ENCODE assay signal across 28 cellular contexts in genomic region chr16:140175-140857, GRCh38. TPM values are rescaled to one million over a fixed set of nuclear protein-coding genes. Genes with fewer than 3 reads are reported as not detected.
DNase-seq lines count a peak whose midpoint lies in the region; ATAC-seq and TF ChIP-seq lines count a peak whose summit lies in the region.
"Had no signal": no experiment of that assay in that cellular context is flagged by ENCODE, and none has a peak within 500 bp of the region (broad histone marks: within the 10 kb centered on the region; RNA-seq: fewer than 3 reads in every experiment).

No MANE protein-coding gene starts in this region.

- no peak overlapping the region for H3K27ac ChIP-seq in CD8-positive, alpha-beta T cell (ENCODE audit: low read depth, low read length)
- no peak overlapping the region for H3K27ac ChIP-seq in upper lobe of left lung
- H3K27ac ChIP-seq: breast epithelium, hepatocyte, KMS-11, prostate gland, SK-N-MC, vagina had no signal

- intact Hi-C loops in activated CD4-positive, alpha-beta T cell treated with anti-CD3 and anti-CD28 coated beads for 36 hours (cut with DNase I, micrococcal nuclease): no loop called here
- intact Hi-C loops in activated CD4-positive, alpha-beta T cell treated with anti-CD3 and anti-CD28 coated beads, Interleukin-2, amount 10 ng/mL, durations not matched to agents 24 days and 14 days (cut with micrococcal nuclease): no loop called here
- intact Hi-C loops in CD8-positive, alpha-beta T cell (cut with DNase I, micrococcal nuclease): no loop called here
- intact Hi-C loops in activated T-helper 1 cell treated with anti-CD3 and anti-CD28 coated beads, Interleukin-12 subunit alpha, Interleukin-12 subunit beta, Interleukin-2, Interleukin-4 antibody, amounts not matched to agents 30 ng/mL and 10 ng/mL and 1 ng/mL, durations not matched to agents 14 hours and 24 hours and 36 hours (cut with micrococcal nuclease): loop anchor here (2.0 kb wide), 1 partner anchor 14 kb away; no protein-coding TSS in a partner anchor

- no peaks in the 10 kb centered on the region for H3K9me3 Mint-ChIP-seq in activated CD4-positive, alpha-beta T cell treated with anti-CD3 and anti-CD28 coated beads for 36 hours (ENCODE audit: low read depth)
- no peaks in the 10 kb centered on the region for H3K9me3 Mint-ChIP-seq in activated CD4-positive, alpha-beta T cell treated with anti-CD3 and anti-CD28 coated beads, Interleukin-2, amount 10 ng/mL, durations not matched to agents 24 days and 14 days
- no peaks in the 10 kb centered on the region for H3K9me3 Mint-ChIP-seq in CD8-positive, alpha-beta T cell
- H3K9me3 Mint-ChIP-seq in activated T-helper 1 cell treated with anti-CD3 and anti-CD28 coated beads, Interleukin-12 subunit alpha, Interleukin-12 subunit beta, Interleukin-2, Interleukin-4 antibody, amounts not matched to agents 30 ng/mL and 10 ng/mL and 1 ng/mL, durations not matched to agents 14 hours and 24 hours and 36 hours: no peaks in the 10 kb centered on the region
- no peaks in the 10 kb centered on the region for H3K9me3 Mint-ChIP-seq in naive B cell

- no peak for ATAC-seq in activated CD4-positive, alpha-beta T cell treated with anti-CD3 and anti-CD28 coated beads for 36 hours
- no peak for ATAC-seq in CD8-positive, alpha-beta T cell
- ATAC-seq in naive B cell (ENCODE audit: low read depth in 2 of 2): no peak
- ATAC-seq in GM19455 (IDR thresholded peaks at IDR 0.05; ENCODE audit: unreplicated experiment): no peak
- ATAC-seq in upper lobe of left lung (ENCODE audit: low FRiP score in 2 of 2): no peak

- CTCF ChIA-PET in activated CD4-positive, alpha-beta T cell treated with anti-CD3 and anti-CD28 coated beads for 36 hours (lab: Charles Lee): interaction anchor here (0.7 to 0.8 kb wide), 2 partner anchors 8 to 182 kb away, joined by 3 read pairs; no protein-coding TSS in a partner anchor
- CTCF ChIA-PET in CD8-positive, alpha-beta T cell (lab: Charles Lee): interaction anchor here (1.0 to 1.1 kb wide), 2 partner anchors 9 to 222 kb away, joined by 3 read pairs; no protein-coding TSS in a partner anchor

- TF ChIP-seq EP300 in upper lobe of left lung (IDR thresholded peaks at IDR 0.05): no peak

- POLR2A ChIA-PET in activated CD4-positive, alpha-beta T cell treated with anti-CD3 and anti-CD28 coated beads for 36 hours (lab: Charles Lee): no interaction called here
- POLR2A ChIA-PET in CD8-positive, alpha-beta T cell (lab: Charles Lee): no interaction called here

- 71 to 75% methylated on average over 10 of the region's 10 CpGs for WGBS in upper lobe of left lung, 2 donors

- peaks cover 6% of the 10 kb centered on the region for H3K27me3 Mint-ChIP-seq in activated CD4-positive, alpha-beta T cell treated with anti-CD3 and anti-CD28 coated beads for 36 hours
- peaks cover 4% of the 10 kb centered on the region for H3K27me3 Mint-ChIP-seq in activated CD4-positive, alpha-beta T cell treated with anti-CD3 and anti-CD28 coated beads, Interleukin-2, amount 10 ng/mL, durations not matched to agents 24 days and 14 days
- H3K27me3 Mint-ChIP-seq in CD8-positive, alpha-beta T cell (ENCODE audit: low read depth): peaks cover 12% of the 10 kb centered on the region
- H3K27me3 Mint-ChIP-seq in activated T-helper 1 cell treated with anti-CD3 and anti-CD28 coated beads, Interleukin-12 subunit alpha, Interleukin-12 subunit beta, Interleukin-2, Interleukin-4 antibody, amounts not matched to agents 30 ng/mL and 10 ng/mL and 1 ng/mL, durations not matched to agents 14 hours and 24 hours and 36 hours (ENCODE audit: insufficient read depth): peaks cover 9% of the 10 kb centered on the region
- H3K27me3 Mint-ChIP-seq in naive B cell: peaks cover 9 to 25% (median 15%) of the 10 kb centered on the region in 3 donors

- peaks cover 7% of the 10 kb centered on the region for H3K4me1 ChIP-seq in CD8-positive, alpha-beta T cell (ENCODE audit: insufficient read depth, low read length)
- H3K4me1 ChIP-seq in upper lobe of left lung: peaks cover 4 to 23% (median 10%) of the 10 kb centered on the region in 4 donors
- H3K4me1 ChIP-seq: BE2C, breast epithelium, prostate gland had no signal

- TF ChIP-seq CTCF in CD8-positive, alpha-beta T cell (IDR thresholded peaks at IDR 0.05): no peak
- no peak for TF ChIP-seq CTCF in upper lobe of left lung (IDR thresholded peaks at IDR 0.05)

- no peak overlapping the region for H3K4me3 ChIP-seq in CD8-positive, alpha-beta T cell (ENCODE audit: low read depth, low read length)
- no peak overlapping the region for H3K4me3 ChIP-seq in upper lobe of left lung
- H3K4me3 ChIP-seq: breast epithelium, hepatocyte, lung, prostate gland, SK-N-MC, vagina had no signal

- H3K27ac Mint-ChIP-seq in activated CD4-positive, alpha-beta T cell treated with anti-CD3 and anti-CD28 coated beads for 36 hours: no peak overlapping the region
- no peak overlapping the region for H3K27ac Mint-ChIP-seq in activated CD4-positive, alpha-beta T cell treated with anti-CD3 and anti-CD28 coated beads, Interleukin-2, amount 10 ng/mL, durations not matched to agents 24 days and 14 days
- no peak overlapping the region for H3K27ac Mint-ChIP-seq in CD8-positive, alpha-beta T cell
- H3K27ac Mint-ChIP-seq in activated T-helper 1 cell treated with anti-CD3 and anti-CD28 coated beads, Interleukin-12 subunit alpha, Interleukin-12 subunit beta, Interleukin-2, Interleukin-4 antibody, amounts not matched to agents 30 ng/mL and 10 ng/mL and 1 ng/mL, durations not matched to agents 14 hours and 24 hours and 36 hours: no peak overlapping the region
- peak overlapping the region in 2 of 6 donors; percentile 13 to 60 for H3K27ac Mint-ChIP-seq in naive B cell

- DNase-seq in activated CD4-positive, alpha-beta T cell treated with anti-CD3 and anti-CD28 coated beads for 36 hours: no peak
- DNase-seq in activated CD4-positive, alpha-beta T cell treated with anti-CD3 and anti-CD28 coated beads, Interleukin-2, amount 10 ng/mL, durations not matched to agents 24 days and 14 days: no peak
- DNase-seq in CD8-positive, alpha-beta T cell: no peak
- DNase-seq in activated T-helper 1 cell treated with anti-CD3 and anti-CD28 coated beads, Interleukin-12 subunit alpha, Interleukin-12 subunit beta, Interleukin-2, Interleukin-4 antibody, amounts not matched to agents 30 ng/mL and 10 ng/mL and 1 ng/mL, durations not matched to agents 14 hours and 24 hours and 36 hours (ENCODE audit: low spot score): no peak
- no peak for DNase-seq in naive B cell
- DNase-seq in upper lobe of left lung: no peak
- DNase-seq in NCI-H510A treated with DMSO at 0.1 percent for 48 hours (lab: John Stamatoyannopoulos, UW): no peak
- DNase-seq: activated CD4-positive, CD25-positive, alpha-beta regulatory T cell treated with anti-CD3 and anti-CD28 coated beads, Interleukin-2, amount 50 U/mL, for 72 hours; BE2C; foreskin fibroblast; kidney; NCI-H1048; NCI-H2029; stimulated activated CD4-positive, alpha-beta T cell treated with anti-CD3 and anti-CD28 coated beads, Interleukin-2, amount 100 ng/mL, for 48 hours; T1000 had no signal

- peaks cover 10% of the 10 kb centered on the region for H3K4me1 Mint-ChIP-seq in activated CD4-positive, alpha-beta T cell treated with anti-CD3 and anti-CD28 coated beads for 36 hours
- peaks cover 6% of the 10 kb centered on the region for H3K4me1 Mint-ChIP-seq in activated CD4-positive, alpha-beta T cell treated with anti-CD3 and anti-CD28 coated beads, Interleukin-2, amount 10 ng/mL, durations not matched to agents 24 days and 14 days
- H3K4me1 Mint-ChIP-seq in CD8-positive, alpha-beta T cell (ENCODE audit: low read depth): peaks cover 19% of the 10 kb centered on the region
- H3K4me1 Mint-ChIP-seq in activated T-helper 1 cell treated with anti-CD3 and anti-CD28 coated beads, Interleukin-12 subunit alpha, Interleukin-12 subunit beta, Interleukin-2, Interleukin-4 antibody, amounts not matched to agents 30 ng/mL and 10 ng/mL and 1 ng/mL, durations not matched to agents 14 hours and 24 hours and 36 hours (ENCODE audit: low read depth): peaks cover 4% of the 10 kb centered on the region
- peaks cover 4 to 32% (median 5%) of the 10 kb centered on the region in 3 donors for H3K4me1 Mint-ChIP-seq in naive B cell

- no peaks in the 10 kb centered on the region for H3K9me3 ChIP-seq in CD8-positive, alpha-beta T cell (ENCODE audit: low read length)
- no peaks in the 10 kb centered on the region for H3K9me3 ChIP-seq in upper lobe of left lung
- H3K9me3 ChIP-seq: BE2C, breast epithelium, prostate gland, vagina had no signal

- H3K36me3 ChIP-seq in CD8-positive, alpha-beta T cell (ENCODE audit: insufficient read depth, low read length): no peaks in the 10 kb centered on the region
- no peaks in the 10 kb centered on the region for H3K36me3 ChIP-seq in upper lobe of left lung
- H3K36me3 ChIP-seq: BE2C, breast epithelium, prostate gland, vagina had no signal

- no peaks in the 10 kb centered on the region for H3K27me3 ChIP-seq in CD8-positive, alpha-beta T cell (ENCODE audit: insufficient read depth, low read length)
- no peaks in the 10 kb centered on the region for H3K27me3 ChIP-seq in upper lobe of left lung
- H3K27me3 ChIP-seq: BE2C, breast epithelium, hepatocyte, vagina had no signal

- peaks cover 8% of the 10 kb centered on the region for H3K36me3 Mint-ChIP-seq in activated CD4-positive, alpha-beta T cell treated with anti-CD3 and anti-CD28 coated beads for 36 hours (ENCODE audit: low read depth)
- peaks cover 9% of the 10 kb centered on the region for H3K36me3 Mint-ChIP-seq in activated CD4-positive, alpha-beta T cell treated with anti-CD3 and anti-CD28 coated beads, Interleukin-2, amount 10 ng/mL, durations not matched to agents 24 days and 14 days (ENCODE audit: low read depth)
- peaks cover 3% of the 10 kb centered on the region for H3K36me3 Mint-ChIP-seq in CD8-positive, alpha-beta T cell
- peaks cover 4% of the 10 kb centered on the region for H3K36me3 Mint-ChIP-seq in activated T-helper 1 cell treated with anti-CD3 and anti-CD28 coated beads, Interleukin-12 subunit alpha, Interleukin-12 subunit beta, Interleukin-2, Interleukin-4 antibody, amounts not matched to agents 30 ng/mL and 10 ng/mL and 1 ng/mL, durations not matched to agents 14 hours and 24 hours and 36 hours (ENCODE audit: low read depth)
- H3K36me3 Mint-ChIP-seq in naive B cell: peaks cover 0 to 4% of the 10 kb centered on the region in 2 donors

- TF ChIP-seq POLR2A in upper lobe of left lung (IDR thresholded peaks at IDR 0.05): no peak

- H3K4me3 Mint-ChIP-seq in activated CD4-positive, alpha-beta T cell treated with anti-CD3 and anti-CD28 coated beads for 36 hours: peak overlapping the region; percentile 9
- H3K4me3 Mint-ChIP-seq in activated CD4-positive, alpha-beta T cell treated with anti-CD3 and anti-CD28 coated beads, Interleukin-2, amount 10 ng/mL, durations not matched to agents 24 days and 14 days: no peak overlapping the region
- H3K4me3 Mint-ChIP-seq in CD8-positive, alpha-beta T cell: peak overlapping the region; percentile 40
- peak overlapping the region; percentile 77 for H3K4me3 Mint-ChIP-seq in activated T-helper 1 cell treated with anti-CD3 and anti-CD28 coated beads, Interleukin-12 subunit alpha, Interleukin-12 subunit beta, Interleukin-2, Interleukin-4 antibody, amounts not matched to agents 30 ng/mL and 10 ng/mL and 1 ng/mL, durations not matched to agents 14 hours and 24 hours and 36 hours
- H3K4me3 Mint-ChIP-seq in naive B cell: peak overlapping the region in 7 of 8 donors; percentile 64 to 96 (median 78)

RNA-seq across cellular contexts. Expression of gene NPRL3, which starts 1.8 kb away (rescaled TPM):
- 10 to 100 TPM; 49.1 to 53.9 TPM for total RNA-seq in activated CD4-positive, alpha-beta T cell treated with anti-CD3 and anti-CD28 coated beads for 36 hours
- total RNA-seq in activated CD4-positive, alpha-beta T cell treated with anti-CD3 and anti-CD28 coated beads, Interleukin-2, amount 10 ng/mL, durations not matched to agents 24 days and 14 days: 52.9 and 53.8 TPM in 2 replicates
- 10 to 100 TPM; 21.5 to 24.5 TPM for total RNA-seq in CD8-positive, alpha-beta T cell
- 51.5 and 51.8 TPM in 2 replicates for total RNA-seq in activated T-helper 1 cell treated with anti-CD3 and anti-CD28 coated beads, Interleukin-12 subunit alpha, Interleukin-12 subunit beta, Interleukin-2, Interleukin-4 antibody, amounts not matched to agents 30 ng/mL and 10 ng/mL and 1 ng/mL, durations not matched to agents 14 hours and 24 hours and 36 hours
- 10 to 100 TPM in 5 of 6 donors, 1 to 10 TPM in 1; 8.1 to 17.1 (median 11.2) TPM for polyA plus RNA-seq in naive B cell (ENCODE audit: low read depth in 6 of 6)
- total RNA-seq in upper lobe of left lung: 10 to 100 TPM; 22.6 to 70.2 (median 29.7) TPM

RNA-seq across cellular contexts. Expression of gene HBZ, which starts 12.1 kb away (rescaled TPM):
- total RNA-seq in activated CD4-positive, alpha-beta T cell treated with anti-CD3 and anti-CD28 coated beads for 36 hours: not detected
- total RNA-seq in activated CD4-positive, alpha-beta T cell treated with anti-CD3 and anti-CD28 coated beads, Interleukin-2, amount 10 ng/mL, durations not matched to agents 24 days and 14 days: not detected in 2 replicates
- not detected for total RNA-seq in CD8-positive, alpha-beta T cell
- total RNA-seq in activated T-helper 1 cell treated with anti-CD3 and anti-CD28 coated beads, Interleukin-12 subunit alpha, Interleukin-12 subunit beta, Interleukin-2, Interleukin-4 antibody, amounts not matched to agents 30 ng/mL and 10 ng/mL and 1 ng/mL, durations not matched to agents 14 hours and 24 hours and 36 hours: not detected in 2 replicates
- polyA plus RNA-seq in naive B cell (ENCODE audit: low read depth in 6 of 6): not detected
- total RNA-seq in upper lobe of left lung: 1 to 10 TPM in 2 of 6 donors, not detected in 4; 1.1 to 1.2 TPM
- total RNA-seq: A172, breast epithelium, endothelial cell of umbilical vein, G401, hepatocyte, kidney, myocyte, NCI-H460, prostate gland, vagina had no signal
- polyA plus RNA-seq: endothelial cell of umbilical vein had no signal

RNA-seq across cellular contexts. Expression of gene HBM, which starts 25.5 kb away (rescaled TPM):
- total RNA-seq in activated CD4-positive, alpha-beta T cell treated with anti-CD3 and anti-CD28 coated beads for 36 hours: not detected
- total RNA-seq in activated CD4-positive, alpha-beta T cell treated with anti-CD3 and anti-CD28 coated beads, Interleukin-2, amount 10 ng/mL, durations not matched to agents 24 days and 14 days: not detected in 2 replicates
- total RNA-seq in CD8-positive, alpha-beta T cell: not detected
- not detected in 2 replicates for total RNA-seq in activated T-helper 1 cell treated with anti-CD3 and anti-CD28 coated beads, Interleukin-12 subunit alpha, Interleukin-12 subunit beta, Interleukin-2, Interleukin-4 antibody, amounts not matched to agents 30 ng/mL and 10 ng/mL and 1 ng/mL, durations not matched to agents 14 hours and 24 hours and 36 hours
- not detected for polyA plus RNA-seq in naive B cell (ENCODE audit: low read depth in 6 of 6)
- total RNA-seq in upper lobe of left lung: 1 to 10 TPM in 1 of 6 donors, not detected in 5; 1.7 TPM
- total RNA-seq: A172, endothelial cell of umbilical vein, G401, hepatocyte, kidney, myocyte, NCI-H460, prostate gland, vagina had no signal
- polyA plus RNA-seq: endothelial cell of umbilical vein, hepatocyte had no signal

RNA-seq across cellular contexts. Expression of gene HBA2, which starts 32.4 kb away (rescaled TPM):
- total RNA-seq in activated CD4-positive, alpha-beta T cell treated with anti-CD3 and anti-CD28 coated beads for 36 hours: not detected
- 0.33 TPM in 1 of 2 replicates, not detected in the other for total RNA-seq in activated CD4-positive, alpha-beta T cell treated with anti-CD3 and anti-CD28 coated beads, Interleukin-2, amount 10 ng/mL, durations not matched to agents 24 days and 14 days
- not detected for total RNA-seq in CD8-positive, alpha-beta T cell
- total RNA-seq in activated T-helper 1 cell treated with anti-CD3 and anti-CD28 coated beads, Interleukin-12 subunit alpha, Interleukin-12 subunit beta, Interleukin-2, Interleukin-4 antibody, amounts not matched to agents 30 ng/mL and 10 ng/mL and 1 ng/mL, durations not matched to agents 14 hours and 24 hours and 36 hours: 0.57 and 0.59 TPM in 2 replicates
- polyA plus RNA-seq in naive B cell (ENCODE audit: low read depth in 6 of 6): 1,000 to 10,000 TPM in 2 of 6 donors, 100 to 1,000 TPM in 4; 184 to 1,142 (median 693) TPM
- 1,000 to 10,000 TPM in 1 of 6 donors, 100 to 1,000 TPM in 3, 10 to 100 TPM in 2; 40.1 to 1,032 (median 301) TPM for total RNA-seq in upper lobe of left lung
- total RNA-seq: A172, endothelial cell of umbilical vein, G401, hepatocyte, myocyte, NCI-H460 had no signal
- polyA plus RNA-seq: endothelial cell of umbilical vein, hepatocyte had no signal

RNA-seq across cellular contexts. Expression of gene HBA1, which starts 36.2 kb away (rescaled TPM):
- total RNA-seq in activated CD4-positive, alpha-beta T cell treated with anti-CD3 and anti-CD28 coated beads for 36 hours: not detected
- not detected in 2 replicates for total RNA-seq in activated CD4-positive, alpha-beta T cell treated with anti-CD3 and anti-CD28 coated beads, Interleukin-2, amount 10 ng/mL, durations not matched to agents 24 days and 14 days
- total RNA-seq in CD8-positive, alpha-beta T cell: under 1 TPM in 1 of 2 experiments, not detected in 1; 0.68 TPM
- total RNA-seq in activated T-helper 1 cell treated with anti-CD3 and anti-CD28 coated beads, Interleukin-12 subunit alpha, Interleukin-12 subunit beta, Interleukin-2, Interleukin-4 antibody, amounts not matched to agents 30 ng/mL and 10 ng/mL and 1 ng/mL, durations not matched to agents 14 hours and 24 hours and 36 hours: not detected in 2 replicates
- 100 to 1,000 TPM in 3 of 6 donors, 10 to 100 TPM in 3; 42.8 to 256 (median 100) TPM for polyA plus RNA-seq in naive B cell (ENCODE audit: low read depth in 6 of 6)
- total RNA-seq in upper lobe of left lung: 100 to 1,000 TPM in 3 of 6 donors, 10 to 100 TPM in 2, not detected in 1; 52.7 to 591 (median 286) TPM
- total RNA-seq: A172, endothelial cell of umbilical vein, G401, hepatocyte had no signal
- polyA plus RNA-seq: endothelial cell of umbilical vein, hepatocyte had no signal
